In genomic region chr12:108511633-108512540, GRCh38 we compare ENCODE assay signal across 8 cellular contexts. TPM values are rescaled to one million over a fixed set of nuclear protein-coding genes. Genes with fewer than 3 reads are reported as not detected.
A peak's percentile ranks its signal among the peaks of the same experiment; 100 is the strongest.
DNase-seq lines count a peak whose midpoint lies in the region; ATAC-seq and TF ChIP-seq lines count a peak whose summit lies in the region.

No MANE protein-coding gene starts in this region.

- intact Hi-C loops in activated B cell treated with CpG ODN at 0.5 μM for 24 hours (cut with micrococcal nuclease), result loop anchor here (1.0 to 10.0 kb wide), 8 partner anchors 317 to 835 kb away; partner anchors contain the start of gene PRDM4

- H3K36me3 Mint-ChIP-seq in activated B cell treated with CpG ODN at 0.5 μM for 24 hours (ENCODE audit: low read depth), result peaks cover 4% of the 10 kb centered on the region

- peak; percentile 73 for DNase-seq in BE2C
- DNase-seq in NCI-H2107 treated with DMSO at 0.1 percent for 48 hours (lab: John Stamatoyannopoulos, UW; ENCODE audit: unreplicated experiment), result peak; percentile 74
- peak; percentile 56 for DNase-seq in activated B cell treated with CpG ODN at 0.5 μM for 24 hours
- DNase-seq in central memory CD4-positive, alpha-beta T cell, result peak; percentile 67
- peak; percentile 60 for DNase-seq in left lobe of liver (ENCODE audit: low spot score)
- DNase-seq in stimulated activated CD4-positive, alpha-beta T cell treated with anti-CD3 and anti-CD28 coated beads, Interleukin-4, amount 100 ng/mL, for 1 hour, result peak; percentile 73

- no peaks in the 10 kb centered on the region for H3K9me3 Mint-ChIP-seq in activated B cell treated with CpG ODN at 0.5 μM for 24 hours

- H3K36me3 ChIP-seq in BE2C, result no peaks in the 10 kb centered on the region

- peak overlapping the region; percentile 79 for H3K4me3 Mint-ChIP-seq in activated B cell treated with CpG ODN at 0.5 μM for 24 hours

- peaks cover 4% of the 10 kb centered on the region for H3K4me1 ChIP-seq in BE2C

- TF ChIP-seq CTCF in BE2C (IDR thresholded peaks at IDR 0.05; ENCODE audit: low read depth, low read length) (peak; percentile 87), activated B cell treated with CpG ODN at 0.5 μM for 24 hours (IDR thresholded peaks at IDR 0.05) (no peak)

- POLR2A ChIA-PET in activated B cell treated with CpG ODN at 0.5 μM for 24 hours (lab: Charles Lee), result interaction anchor here (0.5 to 0.9 kb wide), 3 partner anchors 30 to 418 kb away, joined by 3 to 5 read pairs (median 3); no protein-coding TSS in a partner anchor

- no peaks in the 10 kb centered on the region for H3K27me3 ChIP-seq in BE2C

- H3K27ac Mint-ChIP-seq in activated B cell treated with CpG ODN at 0.5 μM for 24 hours, result peak overlapping the region; percentile 83

- H3K4me3 ChIP-seq in BE2C (ENCODE audit: low read depth, low read length), result peak overlapping the region; percentile 29; the same call in 1 of the 2 replicates

- peaks cover 35% of the 10 kb centered on the region for H3K4me1 Mint-ChIP-seq in activated B cell treated with CpG ODN at 0.5 μM for 24 hours

- ATAC-seq in GM21619 (IDR thresholded peaks at IDR 0.05; ENCODE audit: unreplicated experiment) (peak; percentile 28), activated B cell treated with CpG ODN at 0.5 μM for 24 hours (ENCODE audit: low read depth) (no peak), left lobe of liver (peak; percentile 25), GM18861 (IDR thresholded peaks at IDR 0.05; ENCODE audit: unreplicated experiment) (no peak)

- peaks cover 5% of the 10 kb centered on the region; the same call in 1 of the 2 replicates for H3K9me3 ChIP-seq in BE2C

- CTCF ChIA-PET in activated B cell treated with CpG ODN at 0.5 μM for 24 hours (lab: Charles Lee), result interaction anchor here (0.8 to 2.3 kb wide), 11 partner anchors 10 to 827 kb away, joined by 3 to 21 read pairs (median 3); no protein-coding TSS in a partner anchor

- peaks cover 3% of the 10 kb centered on the region for H3K27me3 Mint-ChIP-seq in activated B cell treated with CpG ODN at 0.5 μM for 24 hours

RNA-seq across cellular contexts. Expression of gene FICD, which starts 3.2 kb away (rescaled TPM):
- 3.9 TPM for polyA plus RNA-seq in BE2C (2012; ENCODE audit: insufficient read depth, insufficient read length, low read depth)
- total RNA-seq in activated B cell treated with CpG ODN at 0.5 μM for 24 hours (7.7 and 11.2 TPM in 2 replicates), left lobe of liver (4.6 TPM)

RNA-seq across cellular contexts. Expression of gene SART3, which starts 49.1 kb away (rescaled TPM):
- 117 TPM for polyA plus RNA-seq in BE2C (2012; ENCODE audit: insufficient read depth, insufficient read length, low read depth)
- 88.4 and 107 TPM in 2 replicates for total RNA-seq in activated B cell treated with CpG ODN at 0.5 μM for 24 hours
- total RNA-seq in left lobe of liver, result 13.7 TPM

RNA-seq across cellular contexts. Expression of gene ISCU, which starts 50.5 kb away (rescaled TPM):
- polyA plus RNA-seq in BE2C (2012; ENCODE audit: insufficient read depth, insufficient read length, low read depth), result 185 TPM
- 114 and 117 TPM in 2 replicates for total RNA-seq in activated B cell treated with CpG ODN at 0.5 μM for 24 hours
- 45.2 TPM for total RNA-seq in left lobe of liver

Comparison
In these comparisons a context has a peak if more than half of its experiments do, and no peak if none do; other contexts are left out.
1. ATAC-seq: peak in GM21619 (single experiment) and left lobe of liver (single experiment); none in activated B cell treated with CpG ODN at 0.5 μM for 24 hours (single experiment) and GM18861 (single experiment).
2. Peak in every context shown above with its lines, with median percentiles within 50 percentile points of each other: DNase-seq.